8 cellular contexts compared by ENCODE assay signal in genomic region chr1:112674440-112674985, GRCh38. TPM values are rescaled to one million over a fixed set of nuclear protein-coding genes. Genes with fewer than 3 reads are reported as not detected.
A peak's percentile ranks its signal among the peaks of the same experiment; 100 is the strongest.
DNase-seq lines count a peak whose midpoint lies in the region; ATAC-seq and TF ChIP-seq lines count a peak whose summit lies in the region.

Gene MOV10, plus strand, starts transcription at chr1:112674659. Its CDS starts 254 bp downstream, at chr1:112674913.

- CTCF ChIA-PET in AG04449 (lab: Yijun Ruan, JAX), result interaction anchor here (0.9 to 3.5 kb wide), 16 partner anchors 7 to 285 kb away, joined by 3 to 26 read pairs (median 5); partner anchors contain the start of genes CAPZA1, PPM1J and ST7L
- CTCF ChIA-PET in activated CD4-positive, alpha-beta memory T cell treated with anti-CD3 and anti-CD28 coated beads, Interleukin-2, amount 10 ng/mL, durations not matched to agents 7 days and 5 days (lab: Charles Lee), result interaction anchor here (0.6 to 3.2 kb wide), 15 partner anchors 9 to 928 kb away, joined by 3 to 22 read pairs (median 5); partner anchors contain the start of genes LRIG2 and PPM1J

- no peaks in the 10 kb centered on the region for H3K27me3 Mint-ChIP-seq in activated CD4-positive, alpha-beta memory T cell treated with anti-CD3 and anti-CD28 coated beads, Interleukin-2, amount 10 ng/mL, durations not matched to agents 7 days and 5 days

- peak within 1 kb of the TSS; percentile 91 for H3K27ac Mint-ChIP-seq in activated CD4-positive, alpha-beta memory T cell treated with anti-CD3 and anti-CD28 coated beads, Interleukin-2, amount 10 ng/mL, durations not matched to agents 7 days and 5 days

- POLR2A ChIA-PET in AG04449 (lab: Yijun Ruan, JAX), result interaction anchor here (0.8 to 2.7 kb wide), 12 partner anchors 11 to 283 kb away, joined by 3 to 21 read pairs (median 3); partner anchors contain the start of gene ST7L
- POLR2A ChIA-PET in activated CD4-positive, alpha-beta memory T cell treated with anti-CD3 and anti-CD28 coated beads, Interleukin-2, amount 10 ng/mL, durations not matched to agents 7 days and 5 days (lab: Charles Lee), result interaction anchor here (0.8 to 5.2 kb wide), 26 partner anchors 9 to 283 kb away, joined by 3 to 101 read pairs (median 5); partner anchors contain the start of genes CAPZA1, PPM1J, RHOC and ST7L

- peaks cover 43% of the 10 kb centered on the region for H3K4me1 Mint-ChIP-seq in activated CD4-positive, alpha-beta memory T cell treated with anti-CD3 and anti-CD28 coated beads, Interleukin-2, amount 10 ng/mL, durations not matched to agents 7 days and 5 days

- no peaks in the 10 kb centered on the region for H3K9me3 Mint-ChIP-seq in activated CD4-positive, alpha-beta memory T cell treated with anti-CD3 and anti-CD28 coated beads, Interleukin-2, amount 10 ng/mL, durations not matched to agents 7 days and 5 days

- no peak for DNase-seq in AG04449 (ENCODE audit: low read depth, low spot score)
- peak; percentile 76 for DNase-seq in NCI-H748 (lab: John Stamatoyannopoulos, UW; ENCODE audit: unreplicated experiment)
- DNase-seq in activated CD4-positive, alpha-beta memory T cell treated with anti-CD3 and anti-CD28 coated beads, Interleukin-2, amount 10 ng/mL, durations not matched to agents 7 days and 5 days, result peak; percentile 71
- peak; percentile 36 for DNase-seq in effector CD4-positive, alpha-beta T cell
- DNase-seq in lung microvascular endothelial cell (ENCODE audit: low read depth in 2 of 2), result peak; percentile 84 to 87
- DNase-seq in stimulated activated CD8-positive, alpha-beta memory T cell treated with anti-CD3 and anti-CD28 coated beads, Interleukin-12 subunit alpha, Interleukin-12 subunit beta, amount 100 ng/mL, for 1 hour (ENCODE audit: low read depth), result peak; percentile 29

- ATAC-seq in GM19035 (IDR thresholded peaks at IDR 0.05; ENCODE audit: unreplicated experiment) (peak; percentile 50), HG03342 (IDR thresholded peaks at IDR 0.05; ENCODE audit: unreplicated experiment) (peak; percentile 60)

- TF ChIP-seq CTCF in AG04449 (IDR thresholded peaks at IDR 0.05; ENCODE audit: insufficient read depth, low read length, missing control alignments), result no peak

- H3K4me3 ChIP-seq in AG04449 (ENCODE audit: low read depth, low read length), result peak within 1 kb of the TSS; percentile 87

- peaks cover 76% of the 10 kb centered on the region for H3K36me3 Mint-ChIP-seq in activated CD4-positive, alpha-beta memory T cell treated with anti-CD3 and anti-CD28 coated beads, Interleukin-2, amount 10 ng/mL, durations not matched to agents 7 days and 5 days (ENCODE audit: low read depth)

- peak within 1 kb of the TSS; percentile 96 for H3K4me3 Mint-ChIP-seq in activated CD4-positive, alpha-beta memory T cell treated with anti-CD3 and anti-CD28 coated beads, Interleukin-2, amount 10 ng/mL, durations not matched to agents 7 days and 5 days

RNA-seq across cellular contexts. Expression of gene MOV10, which starts in this region (rescaled TPM):
- 100 to 1,000 TPM; 100 to 102 TPM for total RNA-seq in activated CD4-positive, alpha-beta memory T cell treated with anti-CD3 and anti-CD28 coated beads, Interleukin-2, amount 10 ng/mL, durations not matched to agents 7 days and 5 days
- total RNA-seq in lung microvascular endothelial cell, result 35.5 and 39.5 TPM in 2 replicates
